ENCODE assay signal across 16 cellular contexts in genomic region chr7:1646957-1647891, GRCh38. TPM values are rescaled to one million over a fixed set of nuclear protein-coding genes. Genes with fewer than 3 reads are reported as not detected.
DNase-seq lines count a peak whose midpoint lies in the region; ATAC-seq and TF ChIP-seq lines count a peak whose summit lies in the region.
"Had no signal": no experiment of that assay in that cellular context is flagged by ENCODE, and none has a peak within 500 bp of the region (broad histone marks: within the 10 kb centered on the region; RNA-seq: fewer than 3 reads in every experiment).

No MANE protein-coding gene starts in this region.

- H2AFZ ChIP-seq in GM23248 = no peak overlapping the region

- H3K27ac Mint-ChIP-seq in activated CD4-positive, alpha-beta T cell treated with anti-CD3 and anti-CD28 coated beads for 36 hours = no peak overlapping the region
- H3K27ac Mint-ChIP-seq: CD8-positive, alpha-beta memory T cell; progenitor cell of endocrine pancreas had no signal

- H3K9me3 Mint-ChIP-seq in activated CD4-positive, alpha-beta T cell treated with anti-CD3 and anti-CD28 coated beads for 36 hours (ENCODE audit: low read depth) = no peaks in the 10 kb centered on the region
- H3K9me3 Mint-ChIP-seq: CD8-positive, alpha-beta memory T cell; central memory CD8-positive, alpha-beta T cell had no signal

- no peaks in the 10 kb centered on the region for H3K79me2 ChIP-seq in GM23248 (ENCODE audit: insufficient read depth)

- H3K27me3 Mint-ChIP-seq in activated CD4-positive, alpha-beta T cell treated with anti-CD3 and anti-CD28 coated beads for 36 hours = peaks cover 2% of the 10 kb centered on the region

- POLR2A ChIA-PET in activated CD4-positive, alpha-beta T cell treated with anti-CD3 and anti-CD28 coated beads for 36 hours (lab: Charles Lee) = no interaction called here

- in situ Hi-C loops in GM23248 (cut with MboI) = no loop called here

- H4K20me1 ChIP-seq in GM23248 (ENCODE audit: insufficient read depth) = no peaks in the 10 kb centered on the region

- no peaks in the 10 kb centered on the region for H3K9me2 ChIP-seq in GM23248 (ENCODE audit: insufficient read depth)

- no peak overlapping the region for H3K9ac ChIP-seq in GM23248

- DNase-seq in GM23248 (peak; percentile 73), NCI-H82 (lab: John Stamatoyannopoulos, UW) (peak; percentile 94), fibroblast of pulmonary artery (ENCODE audit: low read depth) (peak; percentile 49), skeletal muscle cell (ENCODE audit: low read depth) (peak; percentile 14), HCEC 1CT (no peak), iPS-NIHi11 (ENCODE audit: low spot score) (no peak)
- no peak for DNase-seq in activated CD4-positive, alpha-beta T cell treated with anti-CD3 and anti-CD28 coated beads for 36 hours
- DNase-seq: activated CD4-positive, alpha-beta T cell treated with anti-CD3 and anti-CD28 coated beads for 4 hours; CD8-positive, alpha-beta memory T cell; NCI-H1930; SIG-M5 had no signal

- H3K36me3 ChIP-seq in GM23248 (ENCODE audit: low read depth) = no peaks in the 10 kb centered on the region
- H3K36me3 ChIP-seq: gastroesophageal sphincter, upper lobe of left lung had no signal

- no peaks in the 10 kb centered on the region for H3K4me1 ChIP-seq in GM23248 (ENCODE audit: insufficient read depth)

- H3K4me3 ChIP-seq in GM23248 (no peak overlapping the region), fibroblast of pulmonary artery (replicated peaks; ENCODE audit: low read depth, low read length) (no peak overlapping the region), skeletal muscle cell (ENCODE audit: low read depth, low read length) (no peak overlapping the region)
- H3K4me3 ChIP-seq: gastroesophageal sphincter, upper lobe of left lung had no signal

- H3K4me2 ChIP-seq in GM23248 (ENCODE audit: unreplicated experiment) = no peak overlapping the region

- no peaks in the 10 kb centered on the region for H3K4me1 Mint-ChIP-seq in activated CD4-positive, alpha-beta T cell treated with anti-CD3 and anti-CD28 coated beads for 36 hours
- H3K4me1 Mint-ChIP-seq: CD8-positive, alpha-beta memory T cell; central memory CD8-positive, alpha-beta T cell had no signal

- no peak for TF ChIP-seq POLR2A in GM18505 (IDR thresholded peaks at IDR 0.05; ENCODE audit: borderline replicate concordance, extremely low read depth, insufficient read depth, insufficient read length)

- 37 to 38% methylated on average over 43 to 44 of the region's 48 CpGs for WGBS in GM23248 (ENCODE audit: low coverage in 1 of 2, low lambda C conversion rate in 2 of 2, missing lambda C conversion rate in 2 of 2), 2 experiments

- no peak for ATAC-seq in GM18505 (IDR thresholded peaks at IDR 0.05; ENCODE audit: unreplicated experiment)
- ATAC-seq in activated CD4-positive, alpha-beta T cell treated with anti-CD3 and anti-CD28 coated beads for 36 hours = no peak

- H3K27ac ChIP-seq in GM23248 = no peak overlapping the region
- H3K27ac ChIP-seq: gastroesophageal sphincter, upper lobe of left lung had no signal

- intact Hi-C loops in activated CD4-positive, alpha-beta T cell treated with anti-CD3 and anti-CD28 coated beads for 36 hours (cut with DNase I, micrococcal nuclease) = no loop called here

- no peaks in the 10 kb centered on the region for H3F3A ChIP-seq in GM23248 (ENCODE audit: insufficient read depth)

- CTCF ChIA-PET in activated CD4-positive, alpha-beta T cell treated with anti-CD3 and anti-CD28 coated beads for 36 hours (lab: Charles Lee) = interaction anchor here (0.5 to 0.6 kb wide), 2 partner anchors 21 to 560 kb away, joined by 3 to 4 read pairs; no protein-coding TSS in a partner anchor

- H3K9me3 ChIP-seq in GM23248 (ENCODE audit: low read depth) = no peaks in the 10 kb centered on the region
- H3K9me3 ChIP-seq: gastroesophageal sphincter, upper lobe of left lung had no signal

- no peaks in the 10 kb centered on the region for H3K36me3 Mint-ChIP-seq in activated CD4-positive, alpha-beta T cell treated with anti-CD3 and anti-CD28 coated beads for 36 hours (ENCODE audit: low read depth)
- H3K36me3 Mint-ChIP-seq: CD8-positive, alpha-beta memory T cell had no signal

- H3K27me3 ChIP-seq in GM23248 (replicated peaks; ENCODE audit: insufficient read depth) = peaks cover 22% of the 10 kb centered on the region

- no peak for TF ChIP-seq CTCF in fibroblast of pulmonary artery (IDR thresholded peaks at IDR 0.05; ENCODE audit: low read length, missing control alignments)

- H3K4me3 Mint-ChIP-seq in activated CD4-positive, alpha-beta T cell treated with anti-CD3 and anti-CD28 coated beads for 36 hours = no peak overlapping the region
- H3K4me3 Mint-ChIP-seq: CD8-positive, alpha-beta memory T cell; central memory CD8-positive, alpha-beta T cell had no signal

RNA-seq across cellular contexts. Expression of gene ELFN1, which starts 22.9 kb away (rescaled TPM):
- 5.1 and 6.2 TPM in 2 replicates for total RNA-seq in GM23248 (2014; rRNA removed; shearing (Covaris generic))
- 0.13 and 0.19 TPM in 2 replicates for polyA plus RNA-seq in GM23248 (2016; fragmentation: Nextera tagmentation; extraction: Ambion mirVana)
- total RNA-seq in activated CD4-positive, alpha-beta T cell treated with anti-CD3 and anti-CD28 coated beads for 36 hours = under 1 TPM; 0.05 to 0.09 TPM

Comparison
In these comparisons a context has a peak if more than half of its experiments do, and no peak if none do; other contexts are left out.
1. DNase-seq: peak in GM23248 (single experiment), NCI-H82 (single experiment), fibroblast of pulmonary artery (single experiment) and skeletal muscle cell (single experiment); none in HCEC 1CT (single experiment), activated CD4-positive, alpha-beta T cell treated with anti-CD3 and anti-CD28 coated beads for 36 hours (single experiment) and iPS-NIHi11 (single experiment).